ENCODE assay signal across 29 cellular contexts in the genomic region with DNA sequence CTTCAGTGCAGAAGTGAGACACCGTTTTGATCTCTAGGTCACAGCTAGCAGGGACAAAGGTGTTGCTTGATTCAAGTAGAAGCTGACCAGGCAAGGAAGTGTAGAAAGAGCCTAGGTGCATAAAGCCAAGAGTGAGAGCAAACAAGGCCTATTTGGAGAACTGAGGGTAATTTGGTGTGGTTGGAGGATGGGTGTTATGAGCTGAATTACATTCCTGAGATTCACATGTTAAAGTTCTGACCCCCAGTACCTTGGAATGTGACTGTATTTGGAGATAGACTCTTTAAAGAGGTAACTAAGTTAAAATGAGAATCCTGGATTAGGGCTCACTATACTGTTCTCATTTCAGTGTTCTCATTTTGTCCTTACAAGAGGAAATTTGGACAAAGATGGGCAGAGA.
"Had no signal": no experiment of that assay in that cellular context is flagged by ENCODE, and none has a peak within 500 bp of the region (broad histone marks: within the 10 kb centered on the region; RNA-seq: fewer than 3 reads in every experiment).

No MANE protein-coding gene starts in this region.

- H3K4me3 Mint-ChIP-seq: activated CD4-positive, alpha-beta T cell treated with anti-CD3 and anti-CD28 coated beads for 36 hours; activated CD8-positive, alpha-beta memory T cell treated with anti-CD3 and anti-CD28 coated beads, Interleukin-2, amount 10 ng/mL, durations not matched to agents 7 days and 5 days; activated CD8-positive, alpha-beta T cell treated with anti-CD3 and anti-CD28 coated beads, Interleukin-2, amount 10 ng/mL, durations not matched to agents 7 days and 5 days; central memory CD8-positive, alpha-beta T cell; dendritic cell treated with granulocyte-macrophage colony-stimulating factor and Interleukin-4, amounts not matched to agents 40 ng/mL and 50 ng/mL, for 4 days; naive thymus-derived CD8-positive, alpha-beta T cell; neural crest cell; stimulated activated memory B cell treated with anti-CD40 and anti-IgM and Interleukin-4, amounts not matched to agents 10 μg/mL and 1 μg/mL and 100 μg/mL, for 72 hours; stimulated activated naive CD8-positive, alpha-beta T cell treated with anti-CD3 and anti-CD28 coated beads, Interleukin-15, amount 100 ng/mL, for 72 hours; T-helper 2 cell treated with Interferon-gamma antibody and Interleukin-4, amounts not matched to agents 5 μg/mL and 100 μg/mL, for 36 hours had no signal

- H3K36me3 ChIP-seq: esophagus muscularis mucosa, heart right ventricle, pancreas, prostate gland, upper lobe of left lung, vagina had no signal

- H3K27me3 Mint-ChIP-seq: activated CD4-positive, alpha-beta T cell treated with anti-CD3 and anti-CD28 coated beads for 36 hours; activated CD8-positive, alpha-beta memory T cell treated with anti-CD3 and anti-CD28 coated beads, Interleukin-2, amount 10 ng/mL, durations not matched to agents 7 days and 5 days; dendritic cell treated with granulocyte-macrophage colony-stimulating factor and Interleukin-4, amounts not matched to agents 40 ng/mL and 50 ng/mL, for 4 days; stimulated activated naive CD8-positive, alpha-beta T cell treated with anti-CD3 and anti-CD28 coated beads, Interleukin-15, amount 100 ng/mL, for 72 hours had no signal

- H3K27me3 ChIP-seq: esophagus muscularis mucosa, foreskin keratinocyte, heart right ventricle, pancreas, upper lobe of left lung, vagina had no signal

- H3K4me1 ChIP-seq: foreskin keratinocyte, heart right ventricle, pancreas, prostate gland, upper lobe of left lung, vagina had no signal

- H3K27ac Mint-ChIP-seq: activated CD4-positive, alpha-beta T cell treated with anti-CD3 and anti-CD28 coated beads for 36 hours; activated CD8-positive, alpha-beta memory T cell treated with anti-CD3 and anti-CD28 coated beads, Interleukin-2, amount 10 ng/mL, durations not matched to agents 7 days and 5 days; activated CD8-positive, alpha-beta T cell treated with anti-CD3 and anti-CD28 coated beads, Interleukin-2, amount 10 ng/mL, durations not matched to agents 7 days and 5 days; activated naive CD4-positive, alpha-beta T cell treated with anti-CD3 and anti-CD28 coated beads, Interleukin-2, amount 50 U/mL, for 72 hours; activated T-helper 2 cell treated with anti-CD3 and anti-CD28 coated beads, Interferon-gamma antibody, Interleukin-2, Interleukin-4, amounts not matched to agents 10 μg/mL and 5 μg/mL and 100 μg/mL, durations not matched to agents 14 hours and 24 hours and 36 hours; dendritic cell treated with granulocyte-macrophage colony-stimulating factor and Interleukin-4, amounts not matched to agents 40 ng/mL and 50 ng/mL, for 4 days; naive thymus-derived CD8-positive, alpha-beta T cell; stimulated activated memory B cell treated with anti-CD40 and anti-IgM and Interleukin-4, amounts not matched to agents 10 μg/mL and 1 μg/mL and 100 μg/mL, for 72 hours; T-helper 2 cell treated with Interferon-gamma antibody and Interleukin-4, amounts not matched to agents 5 μg/mL and 100 μg/mL, for 36 hours had no signal

- H3K4me3 ChIP-seq: esophagus muscularis mucosa, heart right ventricle, pancreas, prostate gland, upper lobe of left lung, vagina had no signal

- H3K36me3 Mint-ChIP-seq: activated CD8-positive, alpha-beta memory T cell treated with anti-CD3 and anti-CD28 coated beads, Interleukin-2, amount 10 ng/mL, durations not matched to agents 7 days and 5 days had no signal

- DNase-seq: activated CD4-positive, alpha-beta T cell treated with anti-CD3 and anti-CD28 coated beads for 36 hours; activated CD4-positive, CD25-positive, alpha-beta regulatory T cell; activated CD8-positive, alpha-beta memory T cell treated with anti-CD3 and anti-CD28 coated beads, Interleukin-2, amount 10 ng/mL, durations not matched to agents 7 days and 5 days; activated CD8-positive, alpha-beta T cell treated with anti-CD3 and anti-CD28 coated beads, Interleukin-2, amount 10 ng/mL, durations not matched to agents 7 days and 5 days; activated T-cell treated with anti-CD3 and anti-CD28 coated beads, Interleukin-2, amount 50 U/mL, for 48 hours; anterior cingulate cortex; heart right ventricle; left cardiac atrium; mammary epithelial cell; naive thymus-derived CD8-positive, alpha-beta T cell; nucleus accumbens; pancreas; small intestine; stimulated activated CD4-positive, alpha-beta T cell treated with anti-CD3 and anti-CD28 coated beads, Interleukin-4, amount 100 ng/mL, for 4 hours; stimulated activated CD8-positive, alpha-beta memory T cell treated with anti-CD3 and anti-CD28 coated beads, Interleukin-4, amount 100 ng/mL, for 48 hours; stimulated activated naive CD8-positive, alpha-beta T cell treated with anti-CD3 and anti-CD28 coated beads, Interleukin-15, amount 100 ng/mL, for 72 hours; substantia nigra; upper lobe of left lung had no signal

- H3K4me1 Mint-ChIP-seq: activated CD4-positive, alpha-beta T cell treated with anti-CD3 and anti-CD28 coated beads for 36 hours; activated CD8-positive, alpha-beta memory T cell treated with anti-CD3 and anti-CD28 coated beads, Interleukin-2, amount 10 ng/mL, durations not matched to agents 7 days and 5 days; central memory CD8-positive, alpha-beta T cell; naive thymus-derived CD8-positive, alpha-beta T cell; neural crest cell; stimulated activated memory B cell treated with anti-CD40 and anti-IgM and Interleukin-4, amounts not matched to agents 10 μg/mL and 1 μg/mL and 100 μg/mL, for 72 hours; stimulated activated naive CD8-positive, alpha-beta T cell treated with anti-CD3 and anti-CD28 coated beads, Interleukin-15, amount 100 ng/mL, for 72 hours had no signal

- H3K9me3 ChIP-seq: esophagus muscularis mucosa, pancreas, prostate gland, upper lobe of left lung, vagina had no signal

- H3K9me3 Mint-ChIP-seq: activated T-helper 2 cell treated with anti-CD3 and anti-CD28 coated beads, Interferon-gamma antibody, Interleukin-2, Interleukin-4, amounts not matched to agents 10 μg/mL and 5 μg/mL and 100 μg/mL, durations not matched to agents 14 hours and 24 hours and 36 hours; T-helper 2 cell treated with Interferon-gamma antibody and Interleukin-4, amounts not matched to agents 5 μg/mL and 100 μg/mL, for 36 hours had no signal

- H3K27ac ChIP-seq: esophagus muscularis mucosa, foreskin keratinocyte, heart right ventricle, pancreas, prostate gland, upper lobe of left lung, vagina had no signal
